7 cellular contexts compared by ENCODE assay signal in genomic region chr7:66413379-66414114, GRCh38.
DNase-seq lines count a peak whose midpoint lies in the region; ATAC-seq, FAIRE-seq and TF ChIP-seq lines count a peak whose summit lies in the region.

No MANE protein-coding gene starts in this region.

- H3K4me3 Mint-ChIP-seq in activated naive CD4-positive, alpha-beta T cell treated with anti-CD3 and anti-CD28 coated beads for 36 hours, result peak overlapping the region; percentile 66
- peak overlapping the region; percentile 79 for H3K4me3 Mint-ChIP-seq in neural crest cell

- peaks cover 10% of the 10 kb centered on the region for H3K4me1 ChIP-seq in PC-9 (replicated peaks; ENCODE audit: insufficient read depth)

- no peaks in the 10 kb centered on the region for H3K36me3 Mint-ChIP-seq in activated naive CD4-positive, alpha-beta T cell treated with anti-CD3 and anti-CD28 coated beads for 36 hours (ENCODE audit: low read depth)
- peaks cover 3% of the 10 kb centered on the region for H3K36me3 Mint-ChIP-seq in neural crest cell (ENCODE audit: low read depth)

- H3K4me1 Mint-ChIP-seq in activated naive CD4-positive, alpha-beta T cell treated with anti-CD3 and anti-CD28 coated beads for 36 hours (ENCODE audit: low read depth), result peaks cover 12% of the 10 kb centered on the region
- H3K4me1 Mint-ChIP-seq in neural crest cell, result peaks cover 3% of the 10 kb centered on the region

- POLR2A ChIA-PET in PC-9 (lab: Charles Lee; ENCODE audit: unreplicated experiment), result interaction anchor here (0.6 kb wide), 1 partner anchor 156 kb away, joined by 3 read pairs; no protein-coding TSS in a partner anchor

- H3K36me3 ChIP-seq in PC-9 (ENCODE audit: low read depth), result no peaks in the 10 kb centered on the region

- H3K27me3 Mint-ChIP-seq in activated naive CD4-positive, alpha-beta T cell treated with anti-CD3 and anti-CD28 coated beads for 36 hours (ENCODE audit: low read depth), result no peaks in the 10 kb centered on the region
- H3K27me3 Mint-ChIP-seq in neural crest cell (ENCODE audit: low read depth), result no peaks in the 10 kb centered on the region

- peak; percentile 67 for ATAC-seq in GM18858 (IDR thresholded peaks at IDR 0.05; ENCODE audit: unreplicated experiment)
- peak; percentile 71 for ATAC-seq in HG03342 (IDR thresholded peaks at IDR 0.05; ENCODE audit: unreplicated experiment)
- ATAC-seq in stimulated activated naive CD8-positive, alpha-beta T cell treated with anti-CD3 and anti-CD28 coated beads, Interleukin-15, Interleukin-2, amounts not matched to agents 100 U/mL and 50 U/mL, for 24 hours, result peak; percentile 90

- intact Hi-C loops in PC-9 (cut with micrococcal nuclease; ENCODE audit: unreplicated experiment), result loop anchor here (5.0 kb wide), 1 partner anchor 206 kb away; the partner anchor contains the start of gene TPST1
- intact Hi-C loops in activated naive CD4-positive, alpha-beta T cell treated with anti-CD3 and anti-CD28 coated beads for 36 hours (cut with micrococcal nuclease), result loop anchor here (1.0 to 10.0 kb wide), 4 partner anchors 80 to 581 kb away; partner anchors contain the start of genes SBDS, TPST1 and TYW1

- H3K9me3 Mint-ChIP-seq in activated naive CD4-positive, alpha-beta T cell treated with anti-CD3 and anti-CD28 coated beads for 36 hours, result no peaks in the 10 kb centered on the region
- H3K9me3 Mint-ChIP-seq in neural crest cell, result no peaks in the 10 kb centered on the region

- peak; percentile 66 to 67 for DNase-seq in PC-9
- DNase-seq in activated naive CD4-positive, alpha-beta T cell treated with anti-CD3 and anti-CD28 coated beads for 36 hours, result peak; percentile 83
- peak; percentile 80 to 97 for DNase-seq in frontal cortex (ENCODE audit: low spot score in 2 of 2)
- peak; percentile 86 for DNase-seq in neural crest cell (ENCODE audit: low read depth, low spot score)
- DNase-seq in stimulated activated naive CD8-positive, alpha-beta T cell treated with anti-CD3 and anti-CD28 coated beads, Interleukin-15, Interleukin-2, amounts not matched to agents 100 U/mL and 50 U/mL, for 24 hours, result peak; percentile 87

- H4K20me1 ChIP-seq in PC-9 (ENCODE audit: insufficient read depth), result no peaks in the 10 kb centered on the region

- H3K9me2 ChIP-seq in PC-9 (ENCODE audit: insufficient read depth), result no peaks in the 10 kb centered on the region

- TF ChIP-seq CTCF in PC-9 (conservative IDR thresholded peaks at IDR 0.05) (peak; percentile 52; the same call in 1 of the 2 replicates), neural crest cell (conservative IDR thresholded peaks at IDR 0.05) (no peak)

- H3K4me2 ChIP-seq in PC-9, result peak overlapping the region; percentile 77

- H3K27ac ChIP-seq in PC-9, result no peak overlapping the region

- CTCF ChIA-PET in PC-9 (lab: Charles Lee), result interaction anchor here (0.6 to 0.7 kb wide), 5 partner anchors 69 to 308 kb away, joined by 3 to 4 read pairs (median 3); no protein-coding TSS in a partner anchor
- CTCF ChIA-PET in activated naive CD4-positive, alpha-beta T cell treated with anti-CD3 and anti-CD28 coated beads for 36 hours (lab: Charles Lee), result interaction anchor here (0.6 to 2.0 kb wide), 10 partner anchors 12 to 299 kb away, joined by 3 to 7 read pairs (median 4); partner anchors contain the start of gene CRCP

- no peaks in the 10 kb centered on the region for H3K27me3 ChIP-seq in PC-9 (ENCODE audit: insufficient read depth, low read depth)

- H3K27ac Mint-ChIP-seq in activated naive CD4-positive, alpha-beta T cell treated with anti-CD3 and anti-CD28 coated beads for 36 hours, result no peak overlapping the region
- H3K27ac Mint-ChIP-seq in neural crest cell (ENCODE audit: unreplicated experiment), result peak overlapping the region; percentile 97

- peak overlapping the region; percentile 70 for H2AFZ ChIP-seq in PC-9

- no peak for FAIRE-seq in frontal cortex (lab: Jason Lieb, UNC)

- H3F3A ChIP-seq in PC-9 (ENCODE audit: insufficient read depth, low read depth), result no peaks in the 10 kb centered on the region

- BruUV-seq in PC-9 (replicated peaks; lab: Mats Ljungman, UMichigan), result no TSS peak

- no peaks in the 10 kb centered on the region for H3K9me3 ChIP-seq in PC-9 (ENCODE audit: insufficient read depth, low read depth)

- no peaks in the 10 kb centered on the region for H3K79me2 ChIP-seq in PC-9 (ENCODE audit: low read depth)

- H3K4me3 ChIP-seq in PC-9, result peak overlapping the region; percentile 55
